24 cellular contexts compared by ENCODE assay signal in genomic region chr16:19417640-19418039, GRCh38. TPM values are rescaled to one million over a fixed set of nuclear protein-coding genes. Genes with fewer than 3 reads are reported as not detected.
A peak's percentile ranks its signal among the peaks of the same experiment; 100 is the strongest.
DNase-seq lines count a peak whose midpoint lies in the region; ATAC-seq and TF ChIP-seq lines count a peak whose summit lies in the region.
"Had no signal": no experiment of that assay in that cellular context is flagged by ENCODE, and none has a peak within 500 bp of the region (broad histone marks: within the 10 kb centered on the region; RNA-seq: fewer than 3 reads in every experiment).

Gene TMC5, plus strand, starts transcription at chr16:19417883. Its CDS starts 22,156 bp downstream, at chr16:19440039.

- TF ChIP-seq CTCF in breast epithelium (IDR thresholded peaks at IDR 0.05), result no peak
- no peak for TF ChIP-seq CTCF in mammary epithelial cell (conservative IDR thresholded peaks at IDR 0.05 in 1 of 2, IDR thresholded peaks at IDR 0.05 in 1 of 2; ENCODE audit: extremely low read depth in 1 of 2, insufficient read depth in 1 of 2, low read depth in 1 of 2, low read length in 2 of 2)
- TF ChIP-seq CTCF in endodermal cell (conservative IDR thresholded peaks at IDR 0.05), result no peak

- H3K4me3 ChIP-seq in breast epithelium, result peak within 1 kb of the TSS in 1 of 3 donors; percentile 37
- H3K4me3 ChIP-seq in mammary epithelial cell (replicated peaks in 1 of 3; ENCODE audit: insufficient read depth in 1 of 3, low read depth in 2 of 3, low read length in 3 of 3), result no peak within 1 kb of the TSS
- H3K4me3 ChIP-seq in duodenal mucosa (ENCODE audit: low read depth in 1 of 2, low read length in 2 of 2), result peak within 1 kb of the TSS; percentile 79 to 87
- H3K4me3 ChIP-seq in muscle layer of duodenum (ENCODE audit: low read depth in 1 of 2, low read length in 2 of 2), result peak within 1 kb of the TSS in 1 of 2 donors; percentile 64
- H3K4me3 ChIP-seq in endodermal cell (ENCODE audit: low read length), result no peak within 1 kb of the TSS
- H3K4me3 ChIP-seq: ascending aorta, GM23338, thoracic aorta had no signal

- H3K27ac Mint-ChIP-seq in endodermal cell, result no peak within 1 kb of the TSS
- H3K27ac Mint-ChIP-seq: activated naive CD4-positive, alpha-beta T cell treated with anti-CD3 and anti-CD28 coated beads, Interleukin-2, amount 50 U/mL, for 24 hours; CD8-positive, alpha-beta memory T cell; GM23338; nephron progenitor cell had no signal

- dilution Hi-C loops in mammary epithelial cell (cut with HindIII; ENCODE audit: low sequenced_read_pairs), result no loop called here

- H3K36me3 ChIP-seq in breast epithelium (no peaks in the 10 kb centered on the region), mammary epithelial cell (ENCODE audit: insufficient read depth, low read length) (no peaks in the 10 kb centered on the region), duodenal mucosa (ENCODE audit: control insufficient read depth in 1 of 2, insufficient read depth in 2 of 2, low read length in 2 of 2) (no peaks in the 10 kb centered on the region), muscle layer of duodenum (ENCODE audit: control insufficient read depth in 1 of 2, insufficient read depth in 2 of 2, low read length in 2 of 2) (no peaks in the 10 kb centered on the region), endodermal cell (ENCODE audit: control insufficient read depth, insufficient read depth, low read length) (no peaks in the 10 kb centered on the region)
- H3K36me3 ChIP-seq: ascending aorta, thoracic aorta had no signal

- 75% methylated on average over 12 of the region's 12 CpGs for whole genome bisulfite sequencing in mammary epithelial cell (ENCODE audit: low coverage, missing lambda C conversion rate)
- 89 to 92% methylated on average over 12 of the region's 12 CpGs for WGBS in endodermal cell (ENCODE audit: insufficient coverage in 1 of 2, insufficient read length in 1 of 2), 2 experiments

- BruUV-seq in mammary epithelial cell (replicated peaks; lab: Mats Ljungman, UMichigan), result no TSS peak

- no peak within 1 kb of the TSS for H2AFZ ChIP-seq in mammary epithelial cell (ENCODE audit: low read depth, low read length)
- H2AFZ ChIP-seq: GM23338 had no signal

- CTCF ChIA-PET in mammary epithelial cell (lab: Charles Lee; ENCODE audit: low non-redundant PET), result no interaction called here

- no peaks in the 10 kb centered on the region for H3K27me3 Mint-ChIP-seq in endodermal cell (ENCODE audit: insufficient read depth)

- H3K27me3 ChIP-seq in breast epithelium (no peaks in the 10 kb centered on the region), mammary epithelial cell (ENCODE audit: insufficient read depth, low read length) (no peaks in the 10 kb centered on the region), duodenal mucosa (ENCODE audit: control insufficient read depth in 1 of 2, insufficient read depth in 2 of 2, low read length in 2 of 2) (no peaks in the 10 kb centered on the region), muscle layer of duodenum (ENCODE audit: low read depth, low read length) (no peaks in the 10 kb centered on the region), endodermal cell (ENCODE audit: control insufficient read depth, insufficient read depth, low read length, poor library complexity, severe bottlenecking) (no peaks in the 10 kb centered on the region)
- H3K27me3 ChIP-seq: ascending aorta had no signal

- no peaks in the 10 kb centered on the region for H3K36me3 Mint-ChIP-seq in endodermal cell (ENCODE audit: low read depth)
- H3K36me3 Mint-ChIP-seq: activated naive CD4-positive, alpha-beta T cell treated with anti-CD3 and anti-CD28 coated beads, Interleukin-2, amount 50 U/mL, for 24 hours; CD8-positive, alpha-beta memory T cell had no signal

- H3K4me1 ChIP-seq in breast epithelium, result no peaks in the 10 kb centered on the region
- no peaks in the 10 kb centered on the region for H3K4me1 ChIP-seq in mammary epithelial cell (ENCODE audit: insufficient read depth, low read length)
- peaks cover 15 to 18% of the 10 kb centered on the region in 2 donors for H3K4me1 ChIP-seq in duodenal mucosa (ENCODE audit: control insufficient read depth in 1 of 2, insufficient read depth in 2 of 2, low read length in 2 of 2)
- H3K4me1 ChIP-seq in muscle layer of duodenum (ENCODE audit: control insufficient read depth in 1 of 2, insufficient read depth in 2 of 2, low read length in 2 of 2), result no peaks in the 10 kb centered on the region
- H3K4me1 ChIP-seq in endodermal cell (ENCODE audit: control insufficient read depth, insufficient read depth, low read length), result no peaks in the 10 kb centered on the region
- H3K4me1 ChIP-seq: ascending aorta had no signal

- H3K4me3 Mint-ChIP-seq in endodermal cell, result no peak within 1 kb of the TSS
- H3K4me3 Mint-ChIP-seq: activated naive CD4-positive, alpha-beta T cell treated with anti-CD3 and anti-CD28 coated beads, Interleukin-2, amount 50 U/mL, for 24 hours; CD8-positive, alpha-beta memory T cell; central memory CD8-positive, alpha-beta T cell; GM23338; nephron progenitor cell had no signal

- no peaks in the 10 kb centered on the region for H3K4me1 Mint-ChIP-seq in endodermal cell
- H3K4me1 Mint-ChIP-seq: activated naive CD4-positive, alpha-beta T cell treated with anti-CD3 and anti-CD28 coated beads, Interleukin-2, amount 50 U/mL, for 24 hours; CD8-positive, alpha-beta memory T cell; central memory CD8-positive, alpha-beta T cell; nephron progenitor cell had no signal

- DNase-seq in breast epithelium (ENCODE audit: low spot score in 2 of 2) (no peak), mammary epithelial cell (no peak), putamen (ENCODE audit: low spot score) (no peak), endodermal cell (no peak)
- no peak for DNase-seq in activated CD4-positive, CD25-positive, alpha-beta regulatory T cell treated with anti-CD3 and anti-CD28 coated beads, Interleukin-2, amount 50 U/mL, for 72 hours
- DNase-seq: activated CD4-positive, alpha-beta T cell treated with anti-CD3 and anti-CD28 coated beads, Interleukin-2, amount 50 U/mL, for 4 hours; CD8-positive, alpha-beta memory T cell; head of caudate nucleus; Kasumi-1; kidney glomerular epithelial cell; MV-4-11; nephron progenitor cell; stimulated activated naive CD4-positive, alpha-beta T cell treated with Interleukin-2 at 50 U/mL for 16 hours had no signal

- H3K27ac ChIP-seq in breast epithelium (peak within 1 kb of the TSS; percentile 43 to 60), mammary epithelial cell (ENCODE audit: insufficient read depth, low read depth, low read length) (no peak within 1 kb of the TSS), duodenal mucosa (ENCODE audit: low read depth, low read length) (peak within 1 kb of the TSS; percentile 88), muscle layer of duodenum (ENCODE audit: low read length) (peak within 1 kb of the TSS; percentile 91), endodermal cell (ENCODE audit: low read depth, low read length) (no peak within 1 kb of the TSS)
- H3K27ac ChIP-seq: 22Rv1, ascending aorta, thoracic aorta had no signal

- no peaks in the 10 kb centered on the region for H3K9me3 ChIP-seq in breast epithelium
- H3K9me3 ChIP-seq in mammary epithelial cell (replicated peaks; ENCODE audit: insufficient read depth, low read length), result no peaks in the 10 kb centered on the region
- no peaks in the 10 kb centered on the region for H3K9me3 ChIP-seq in duodenal mucosa (ENCODE audit: control insufficient read depth in 1 of 2, low read length in 2 of 2)
- no peaks in the 10 kb centered on the region for H3K9me3 ChIP-seq in muscle layer of duodenum (ENCODE audit: control insufficient read depth in 1 of 2, low read length in 2 of 2)
- peaks cover 5% of the 10 kb centered on the region for H3K9me3 ChIP-seq in endodermal cell (ENCODE audit: control insufficient read depth, low read length)
- H3K9me3 ChIP-seq: ascending aorta, thoracic aorta had no signal

- H3K9ac ChIP-seq in mammary epithelial cell (ENCODE audit: insufficient read depth, low read length), result no peak within 1 kb of the TSS
- peak within 1 kb of the TSS; percentile 83 to 99 for H3K9ac ChIP-seq in duodenal mucosa (ENCODE audit: low read depth in 1 of 2, low read length in 2 of 2)
- H3K9ac ChIP-seq in endodermal cell (ENCODE audit: extremely low read depth, low read length, poor library complexity, severe bottlenecking), result no peak within 1 kb of the TSS

- H3K4me2 ChIP-seq in mammary epithelial cell (ENCODE audit: insufficient read depth, low read depth, low read length), result no peak within 1 kb of the TSS
- H3K4me2 ChIP-seq: GM23338 had no signal

- peaks cover 7% of the 10 kb centered on the region for H3K9me3 Mint-ChIP-seq in endodermal cell

- in situ Hi-C loops in mammary epithelial cell (cut with MboI; ENCODE audit: low sequenced_read_pairs in 2 of 2), result no loop called here

- ATAC-seq in GM19035 (IDR thresholded peaks at IDR 0.05; ENCODE audit: unreplicated experiment), result no peak
- ATAC-seq: GM23338, Right ventricle myocardium inferior, sciatic nerve had no signal

- intact Hi-C loops in breast epithelium (cut with DNase I; ENCODE audit: low total_unique reads), result no loop called here
- intact Hi-C loops in mammary epithelial cell (cut with micrococcal nuclease), result no loop called here

- H3K79me2 ChIP-seq in mammary epithelial cell (ENCODE audit: insufficient read depth, low read length), result no peaks in the 10 kb centered on the region

- H4K20me1 ChIP-seq in mammary epithelial cell (ENCODE audit: insufficient read depth, low read length), result no peaks in the 10 kb centered on the region

- TF ChIP-seq POLR2A in breast epithelium (IDR thresholded peaks at IDR 0.05), result no peak

RNA-seq across cellular contexts. Expression of gene TMC5, which starts in this region (rescaled TPM):
- total RNA-seq in breast epithelium (10 to 100 TPM in 2 of 3 donors, under 1 TPM in 1; under 0.01 to 40.3 (median 28.8) TPM), mammary epithelial cell (under 1 TPM in 1 of 2 donors, not detected in 1; 0.33 TPM), endodermal cell (1 to 10 TPM; 1.3 to 2.2 TPM)
- polyA plus RNA-seq in mammary epithelial cell, result 0.11 TPM
- not detected for polyA minus RNA-seq in mammary epithelial cell
- polyA plus RNA-seq in endodermal cell (2013, experiment 1 of 2), result 0.68 TPM
- 0.66 TPM for polyA plus RNA-seq in endodermal cell (2013, experiment 2 of 2)
- total RNA-seq: ascending aorta; CD8-positive, alpha-beta memory T cell; Right ventricle myocardium inferior had no signal
- polyA plus RNA-seq: CD8-positive, alpha-beta memory T cell had no signal

Comparison
In these comparisons a context has a peak if more than half of its experiments do, and no peak if none do; other contexts are left out.
1. H3K27ac ChIP-seq: peak in breast epithelium (2 of 2), duodenal mucosa (single experiment) and muscle layer of duodenum (single experiment); none in mammary epithelial cell (single experiment) and endodermal cell (single experiment).
2. H3K4me3 ChIP-seq: peak in duodenal mucosa (2 of 2); none in mammary epithelial cell (0 of 3) and endodermal cell (single experiment).
3. H3K9ac ChIP-seq: peak in duodenal mucosa (2 of 2); none in mammary epithelial cell (single experiment) and endodermal cell (single experiment).